In genomic region chr20:31987744-31988143, GRCh38 we compare ENCODE assay signal across 13 cellular contexts. TPM values are rescaled to one million over a fixed set of nuclear protein-coding genes. Genes with fewer than 3 reads are reported as not detected.
A peak's percentile ranks its signal among the peaks of the same experiment; 100 is the strongest.
DNase-seq lines count a peak whose midpoint lies in the region; ATAC-seq and TF ChIP-seq lines count a peak whose summit lies in the region.
"Had no signal": no experiment of that assay in that cellular context is flagged by ENCODE, and none has a peak within 500 bp of the region (broad histone marks: within the 10 kb centered on the region; RNA-seq: fewer than 3 reads in every experiment).

No MANE protein-coding gene starts in this region.

- ATAC-seq in GM21515 (IDR thresholded peaks at IDR 0.05; ENCODE audit: unreplicated experiment), result no peak
- ATAC-seq in CD4-positive, alpha-beta T cell (ENCODE audit: poor library complexity), result no peak
- ATAC-seq: left colon had no signal

- CTCF ChIA-PET in CD4-positive, alpha-beta T cell (lab: Charles Lee), result no interaction called here

- no peak overlapping the region for H3K4me3 Mint-ChIP-seq in CD4-positive, alpha-beta T cell
- H3K4me3 Mint-ChIP-seq: nephron had no signal

- H3K9me3 Mint-ChIP-seq in CD4-positive, alpha-beta T cell, result no peaks in the 10 kb centered on the region
- H3K9me3 Mint-ChIP-seq: nephron had no signal

- peak; percentile 54 for DNase-seq in ELR (ENCODE audit: low read depth)
- peak; percentile 5 for DNase-seq in LHCN-M2 (ENCODE audit: low read depth)
- peak; percentile 42 for DNase-seq in cerebellar cortex (ENCODE audit: low spot score)
- no peak for DNase-seq in D341Med (ENCODE audit: low spot score)
- no peak for DNase-seq in CD4-positive, alpha-beta T cell
- DNase-seq in NCI-H1436 (lab: John Stamatoyannopoulos, UW), result no peak
- DNase-seq: activated naive CD4-positive, alpha-beta T cell treated with Interleukin-2 at 50 U/mL for 16 hours; heart right ventricle; left colon had no signal

- no peak overlapping the region for H3K4me3 ChIP-seq in liver (ENCODE audit: low read depth in 1 of 3, low read length in 3 of 3)
- H3K4me3 ChIP-seq: BLaER1, heart right ventricle had no signal

- no peaks in the 10 kb centered on the region for H3K9me3 ChIP-seq in liver (ENCODE audit: control insufficient read depth in 4 of 4, low read length in 3 of 4)
- H3K9me3 ChIP-seq in CD4-positive, alpha-beta T cell (ENCODE audit: control insufficient read depth, low read length), result no peaks in the 10 kb centered on the region
- H3K9me3 ChIP-seq: BLaER1, heart right ventricle had no signal

- no peaks in the 10 kb centered on the region for H3K4me1 ChIP-seq in liver (ENCODE audit: control insufficient read depth in 4 of 4, insufficient read depth in 4 of 4, low read length in 3 of 4)
- H3K4me1 ChIP-seq: heart right ventricle had no signal

- H3K27me3 Mint-ChIP-seq in CD4-positive, alpha-beta T cell, result peaks cover 12% of the 10 kb centered on the region

- no peaks in the 10 kb centered on the region for H3K4me1 Mint-ChIP-seq in CD4-positive, alpha-beta T cell (ENCODE audit: low read depth)

- no peak overlapping the region for H3K9ac ChIP-seq in liver (ENCODE audit: low read depth in 1 of 2, low read length in 2 of 2)
- H3K9ac ChIP-seq: BLaER1 had no signal

- peaks cover 0 to 4% (median 0%) of the 10 kb centered on the region in 4 donors for H3K27me3 ChIP-seq in liver (ENCODE audit: control insufficient read depth in 4 of 4, insufficient read depth in 4 of 4, low read length in 3 of 4)
- H3K27me3 ChIP-seq in CD4-positive, alpha-beta T cell (ENCODE audit: control insufficient read depth, insufficient read depth, low read length), result no peaks in the 10 kb centered on the region
- H3K27me3 ChIP-seq: BLaER1 had no signal

- TF ChIP-seq RAD21 in liver (IDR thresholded peaks at IDR 0.05), result no peak

- H3K27ac Mint-ChIP-seq in CD4-positive, alpha-beta T cell, result no peak overlapping the region
- H3K27ac Mint-ChIP-seq: nephron had no signal

- no peak for TF ChIP-seq CTCF in liver (IDR thresholded peaks at IDR 0.05; ENCODE audit: low read depth, low read length, missing input control)
- no peak for TF ChIP-seq CTCF in CD4-positive, alpha-beta T cell (IDR thresholded peaks at IDR 0.05)

- intact Hi-C loops in CD4-positive, alpha-beta T cell (cut with DNase I, micrococcal nuclease), result no loop called here

- no peaks in the 10 kb centered on the region for H3K36me3 ChIP-seq in liver (ENCODE audit: control insufficient read depth in 4 of 4, insufficient read depth in 3 of 4, low read depth in 1 of 4, low read length in 3 of 4)
- H3K36me3 ChIP-seq: BLaER1, heart right ventricle had no signal

- H3K36me3 Mint-ChIP-seq in CD4-positive, alpha-beta T cell (ENCODE audit: low read depth), result no peaks in the 10 kb centered on the region

- no peak overlapping the region for H3K27ac ChIP-seq in liver (ENCODE audit: low read depth in 1 of 2, low read length in 2 of 2)
- H3K27ac ChIP-seq in CD4-positive, alpha-beta T cell (ENCODE audit: low read depth, low read length), result no peak overlapping the region
- H3K27ac ChIP-seq: BLaER1, heart right ventricle had no signal

- POLR2A ChIA-PET in CD4-positive, alpha-beta T cell (lab: Charles Lee), result no interaction called here

- 31% methylated on average over 1 of the region's 1 CpG for WGBS in liver

TF ChIP-seq in liver, 16 proteins besides CTCF, POLR2A, EP300 and RAD21:
- TF ChIP-seq RXRA (IDR thresholded peaks at IDR 0.05), result no peak
- peak; percentile 91 to 98 for TF ChIP-seq HNF4A (conservative IDR thresholded peaks at IDR 0.05)
- no peak for TF ChIP-seq TAF1 (conservative IDR thresholded peaks at IDR 0.05)
- TF ChIP-seq FOXA2 (IDR thresholded peaks at IDR 0.05), result no peak
- TF ChIP-seq NR2F2 (IDR thresholded peaks at IDR 0.05), result peak; percentile 90
- peak; percentile 83 for TF ChIP-seq HNF4G (IDR thresholded peaks at IDR 0.05)

RNA-seq across cellular contexts. Expression of gene XKR7, which starts 19.8 kb away (rescaled TPM):
- total RNA-seq in LHCN-M2 (2014; rRNA removed) (under 0.01 TPM in 1 of 2 replicates, not detected in the other), liver (under 1 TPM; under 0.01 to 0.05 TPM)
- not detected for polyA plus RNA-seq in LHCN-M2 (2012)
- polyA plus RNA-seq in liver, result not detected
- not detected for total RNA-seq in CD4-positive, alpha-beta T cell
- total RNA-seq: heart right ventricle had no signal
- polyA plus RNA-seq: heart right ventricle had no signal

RNA-seq across cellular contexts. Expression of gene CCM2L, which starts 22.5 kb away (rescaled TPM):
- not detected in 2 replicates for total RNA-seq in LHCN-M2 (2014; rRNA removed)
- polyA plus RNA-seq in LHCN-M2 (2012), result not detected
- 1 to 10 TPM; 1.3 to 2.1 TPM for total RNA-seq in liver
- 1 to 10 TPM in 1 of 2 donors, under 1 TPM in 1; 0.31 to 1.2 TPM for polyA plus RNA-seq in liver
- total RNA-seq in CD4-positive, alpha-beta T cell, result not detected

RNA-seq across cellular contexts. Expression of gene PDRG1, which starts 35.9 kb away (rescaled TPM):
- total RNA-seq in LHCN-M2 (2014; rRNA removed) (8.0 TPM in 2 replicates), liver (1 to 10 TPM; 2.2 to 3.4 TPM)
- 13.0 TPM for polyA plus RNA-seq in LHCN-M2 (2012)
- polyA plus RNA-seq in liver, result 1 to 10 TPM; 3.8 to 8.0 TPM
- 1 to 10 TPM; 6.5 to 7.1 TPM for total RNA-seq in CD4-positive, alpha-beta T cell

Comparison
In these comparisons a context has a peak if more than half of its experiments do, and no peak if none do; other contexts are left out.
1. DNase-seq: peak in ELR (single experiment), LHCN-M2 (single experiment) and cerebellar cortex (single experiment); none in D341Med (single experiment), CD4-positive, alpha-beta T cell (0 of 10) and NCI-H1436 (single experiment).